ENCODE assay signal across 1 cellular context in the genomic region with DNA sequence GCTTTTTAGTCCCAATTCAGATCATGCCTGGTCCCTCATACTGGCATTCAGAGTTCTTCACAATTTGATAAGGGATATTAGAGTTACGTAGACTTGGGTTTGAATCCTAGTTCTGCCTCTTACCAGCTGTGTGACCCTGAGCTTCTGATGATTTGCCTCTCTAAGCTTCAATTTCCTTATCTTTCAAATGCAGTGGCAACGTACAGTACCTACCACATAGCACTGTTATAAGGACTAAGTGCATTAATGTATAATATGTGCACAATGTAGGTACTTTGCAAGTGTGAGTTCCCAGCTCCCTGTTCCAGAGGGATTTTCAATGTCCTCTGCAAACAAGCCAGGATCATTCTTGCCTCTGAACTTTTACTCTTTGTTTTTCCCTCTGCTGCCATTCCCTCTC.
TF ChIP-seq lines count a peak whose summit lies in the region.

No MANE protein-coding gene starts in this region.

TF ChIP-seq in K562, 482 proteins besides CTCF, POLR2A, EP300 and RAD21:
- TF ChIP-seq ZNF239 (CRISPR knock-in tag; IDR thresholded peaks at IDR 0.05): no peak
- TF ChIP-seq RFX1 (IDR thresholded peaks at IDR 0.05): no peak
- peak; percentile 56; the same call in 1 of the 2 replicates for TF ChIP-seq FOXP1 (CRISPR knock-in tag; IDR thresholded peaks at IDR 0.05)
- TF ChIP-seq DACH1 (IDR thresholded peaks at IDR 0.05; ENCODE audit: partially characterized antibody): peak; percentile 25
- peak; percentile 74 for TF ChIP-seq CBFA2T3 (IDR thresholded peaks at IDR 0.05)
- TF ChIP-seq OTX1 (CRISPR knock-in tag; IDR thresholded peaks at IDR 0.05): 0 out of 2 replicates have a peak, but pooled peaks have one; percentile 32
- TF ChIP-seq CBFA2T2 (conservative IDR thresholded peaks at IDR 0.05): peak; percentile 45; the same call in 1 of the 2 replicates
- peak; percentile 61 for TF ChIP-seq ARID1B (IDR thresholded peaks at IDR 0.05)
- TF ChIP-seq RBFOX2 (IDR thresholded peaks at IDR 0.05; ENCODE audit: low read depth, low read length): peak; percentile 23; the same call in 1 of the 2 replicates
- TF ChIP-seq IRF1 (CRISPR knock-in tag; IDR thresholded peaks at IDR 0.05; ENCODE audit: borderline replicate concordance): no peak
- TF ChIP-seq NCOR1 (IDR thresholded peaks at IDR 0.05): peak; percentile 40; the same call in 1 of the 2 replicates
- TF ChIP-seq TAL1 (IDR thresholded peaks at IDR 0.05): peak; percentile 37; the same call in 1 of the 2 replicates
- peak; percentile 67 for TF ChIP-seq TCF3 (CRISPR knock-in tag; IDR thresholded peaks at IDR 0.05)
- no peak for TF ChIP-seq HDAC2 (IDR thresholded peaks at IDR 0.05)
- TF ChIP-seq SIX5 (IDR thresholded peaks at IDR 0.05; ENCODE audit: borderline replicate concordance in 1 of 2, insufficient read depth in 1 of 2, low read depth in 1 of 2, low read length in 2 of 2): no peak
- TF ChIP-seq ZNF316 (IDR thresholded peaks at IDR 0.05): no peak
- TF ChIP-seq, protein P1, sequence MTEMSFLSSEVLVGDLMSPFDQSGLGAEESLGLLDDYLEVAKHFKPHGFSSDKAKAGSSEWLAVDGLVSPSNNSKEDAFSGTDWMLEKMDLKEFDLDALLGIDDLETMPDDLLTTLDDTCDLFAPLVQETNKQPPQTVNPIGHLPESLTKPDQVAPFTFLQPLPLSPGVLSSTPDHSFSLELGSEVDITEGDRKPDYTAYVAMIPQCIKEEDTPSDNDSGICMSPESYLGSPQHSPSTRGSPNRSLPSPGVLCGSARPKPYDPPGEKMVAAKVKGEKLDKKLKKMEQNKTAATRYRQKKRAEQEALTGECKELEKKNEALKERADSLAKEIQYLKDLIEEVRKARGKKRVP (CRISPR knock-in tag; IDR thresholded peaks at IDR 0.05): 0 out of 2 replicates have a peak, but pooled peaks have one; percentile 39
- TF ChIP-seq, protein P2, sequence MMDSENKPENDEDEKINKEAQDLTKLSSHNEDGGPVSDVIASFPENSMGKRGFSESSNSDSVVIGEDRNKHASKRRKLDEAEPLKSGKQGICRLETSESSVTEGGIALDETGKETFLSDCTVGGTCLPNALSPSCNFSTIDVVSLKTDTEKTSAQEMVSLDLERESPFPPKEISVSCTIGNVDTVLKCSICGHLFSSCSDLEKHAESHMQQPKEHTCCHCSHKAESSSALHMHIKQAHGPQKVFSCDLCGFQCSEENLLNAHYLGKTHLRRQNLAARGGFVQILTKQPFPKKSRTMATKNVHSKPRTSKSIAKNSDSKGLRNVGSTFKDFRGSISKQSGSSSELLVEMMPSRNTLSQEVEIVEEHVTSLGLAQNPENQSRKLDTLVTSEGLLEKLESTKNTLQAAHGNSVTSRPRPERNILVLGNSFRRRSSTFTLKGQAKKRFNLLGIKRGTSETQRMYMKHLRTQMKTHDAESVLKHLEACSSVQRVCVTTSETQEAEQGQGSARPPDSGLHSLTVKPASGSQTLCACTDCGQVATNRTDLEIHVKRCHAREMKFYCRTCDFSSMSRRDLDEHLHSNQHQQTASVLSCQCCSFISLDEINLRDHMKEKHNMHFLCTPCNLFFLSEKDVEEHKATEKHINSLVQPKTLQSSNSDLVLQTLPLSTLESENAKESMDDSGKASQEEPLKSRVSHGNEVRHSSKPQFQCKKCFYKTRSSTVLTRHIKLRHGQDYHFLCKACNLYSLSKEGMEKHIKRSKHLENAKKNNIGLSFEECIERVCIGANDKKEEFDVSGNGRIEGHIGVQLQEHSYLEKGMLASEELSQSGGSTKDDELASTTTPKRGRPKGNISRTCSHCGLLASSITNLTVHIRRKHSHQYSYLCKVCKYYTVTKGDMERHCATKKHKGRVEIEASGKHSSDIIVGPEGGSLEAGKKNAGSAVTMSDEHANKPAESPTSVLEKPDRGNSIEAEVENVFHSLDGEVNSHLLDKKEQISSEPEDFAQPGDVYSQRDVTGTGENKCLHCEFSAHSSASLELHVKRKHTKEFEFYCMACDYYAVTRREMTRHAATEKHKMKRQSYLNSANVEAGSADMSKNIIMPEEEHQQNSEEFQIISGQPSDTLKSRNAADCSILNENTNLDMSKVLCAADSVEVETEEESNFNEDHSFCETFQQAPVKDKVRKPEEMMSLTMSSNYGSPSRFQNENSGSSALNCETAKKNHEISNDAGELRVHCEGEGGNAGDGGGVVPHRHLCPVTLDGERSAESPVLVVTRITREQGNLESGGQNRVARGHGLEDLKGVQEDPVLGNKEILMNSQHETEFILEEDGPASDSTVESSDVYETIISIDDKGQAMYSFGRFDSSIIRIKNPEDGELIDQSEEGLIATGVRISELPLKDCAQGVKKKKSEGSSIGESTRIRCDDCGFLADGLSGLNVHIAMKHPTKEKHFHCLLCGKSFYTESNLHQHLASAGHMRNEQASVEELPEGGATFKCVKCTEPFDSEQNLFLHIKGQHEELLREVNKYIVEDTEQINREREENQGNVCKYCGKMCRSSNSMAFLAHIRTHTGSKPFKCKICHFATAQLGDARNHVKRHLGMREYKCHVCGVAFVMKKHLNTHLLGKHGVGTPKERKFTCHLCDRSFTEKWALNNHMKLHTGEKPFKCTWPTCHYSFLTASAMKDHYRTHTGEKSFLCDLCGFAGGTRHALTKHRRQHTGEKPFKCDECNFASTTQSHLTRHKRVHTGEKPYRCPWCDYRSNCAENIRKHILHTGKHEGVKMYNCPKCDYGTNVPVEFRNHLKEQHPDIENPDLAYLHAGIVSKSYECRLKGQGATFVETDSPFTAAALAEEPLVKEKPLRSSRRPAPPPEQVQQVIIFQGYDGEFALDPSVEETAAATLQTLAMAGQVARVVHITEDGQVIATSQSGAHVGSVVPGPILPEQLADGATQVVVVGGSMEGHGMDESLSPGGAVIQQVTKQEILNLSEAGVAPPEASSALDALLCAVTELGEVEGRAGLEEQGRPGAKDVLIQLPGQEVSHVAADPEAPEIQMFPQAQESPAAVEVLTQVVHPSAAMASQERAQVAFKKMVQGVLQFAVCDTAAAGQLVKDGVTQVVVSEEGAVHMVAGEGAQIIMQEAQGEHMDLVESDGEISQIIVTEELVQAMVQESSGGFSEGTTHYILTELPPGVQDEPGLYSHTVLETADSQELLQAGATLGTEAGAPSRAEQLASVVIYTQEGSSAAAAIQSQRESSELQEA (IDR thresholded peaks at IDR 0.05; ENCODE audit: low read depth): no peak
- peak; percentile 65 for TF ChIP-seq CXXC5 (CRISPR knock-in tag; IDR thresholded peaks at IDR 0.05)
